ENCODE assay signal across 22 cellular contexts in the genomic region with DNA sequence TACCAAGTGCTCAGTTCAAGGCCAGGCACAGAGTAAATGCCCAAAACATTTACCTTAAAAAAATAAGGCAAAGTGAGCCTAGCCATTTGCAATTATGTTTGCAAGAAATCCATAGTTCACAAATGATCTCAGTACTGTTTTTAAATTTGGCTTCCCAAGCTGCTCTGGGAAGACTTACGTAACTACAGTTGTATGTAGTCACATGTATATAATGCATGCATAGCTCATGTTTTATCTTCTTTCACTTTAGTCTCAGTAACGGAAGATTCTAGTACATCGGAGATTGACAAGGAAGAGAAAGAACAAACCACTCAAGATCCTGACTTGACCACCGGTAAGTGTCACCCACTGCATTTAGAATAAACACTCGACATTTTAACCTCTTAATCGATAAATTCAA. TPM values are rescaled to one million over a fixed set of nuclear protein-coding genes. Genes with fewer than 3 reads are reported as not detected.
DNase-seq lines count a peak whose midpoint lies in the region; ATAC-seq and TF ChIP-seq lines count a peak whose summit lies in the region.
"Had no signal": no experiment of that assay in that cellular context is flagged by ENCODE, and none has a peak within 500 bp of the region (broad histone marks: within the 10 kb centered on the region; RNA-seq: fewer than 3 reads in every experiment).

No MANE protein-coding gene starts in this region.

- H3K27me3 ChIP-seq in OCI-LY3 (ENCODE audit: low read depth, low read length) (peaks cover 52% of the 10 kb centered on the region), esophagus muscularis mucosa (peaks cover 0 to 18% (median 0%) of the 10 kb centered on the region in 4 donors), osteoblast (ENCODE audit: insufficient read depth, low read length) (no peaks in the 10 kb centered on the region), stomach (peaks cover 0 to 20% (median 3%) of the 10 kb centered on the region in 3 donors)
- H3K27me3 ChIP-seq: tibial nerve had no signal

- CTCF ChIA-PET in GM10248 (lab: Yijun Ruan, JAX) = interaction anchor here (0.9 to 17.7 kb wide), 25 partner anchors 10 to 474 kb away, joined by 3 to 257 read pairs (median 5); a partner anchor contains a TSS

- TF ChIP-seq POLR2A in esophagus muscularis mucosa (IDR thresholded peaks at IDR 0.05; ENCODE audit: low read depth) = no peak
- no peak for TF ChIP-seq POLR2A in stomach (IDR thresholded peaks at IDR 0.05)

- peak overlapping the region; percentile 22 for H3K9ac ChIP-seq in OCI-LY3 (ENCODE audit: low read length)
- H3K9ac ChIP-seq: parathyroid adenoma had no signal

- DNase-seq in GM10248 (ENCODE audit: extremely low spot score) (no peak), esophagus muscularis mucosa (ENCODE audit: extremely low spot score) (peak; percentile 0), osteoblast (ENCODE audit: insufficient read length, low spot score, missing footprints) (no peak), NCI-H446 treated with DMSO at 0.1 percent for 48 hours (lab: John Stamatoyannopoulos, UW) (no peak), NCI-H748 treated with DMSO at 0.1 percent for 48 hours (lab: John Stamatoyannopoulos, UW) (no peak), stomach (no peak)
- DNase-seq: activated CD8-positive, alpha-beta memory T cell treated with anti-CD3 and anti-CD28 coated beads, Interleukin-2, amount 50 U/mL, for 48 hours; NCI-H1694; NCI-H2171 had no signal

- H2AFZ ChIP-seq in OCI-LY3 (ENCODE audit: low read depth, low read length) (peak overlapping the region; percentile 19; the same call in 1 of the 2 replicates), osteoblast (ENCODE audit: low read length) (no peak overlapping the region)
- H2AFZ ChIP-seq: GM23338, parathyroid adenoma had no signal

- no peak for TF ChIP-seq EP300 in esophagus muscularis mucosa (IDR thresholded peaks at IDR 0.05)
- no peak for TF ChIP-seq EP300 in stomach (IDR thresholded peaks at IDR 0.05)

- no peak for ATAC-seq in GM21576 (IDR thresholded peaks at IDR 0.05; ENCODE audit: unreplicated experiment)
- ATAC-seq: activated T-helper 17 cell treated with anti-CD3 and anti-CD28 coated beads, Interleukin-2, amount 50 U/mL, for 72 hours; GM23338; heart left ventricle; left colon; WTC11 had no signal

- H3K4me1 ChIP-seq in OCI-LY3 (ENCODE audit: low read length) (peaks cover 9% of the 10 kb centered on the region), esophagus muscularis mucosa (peaks cover 0 to 4% (median 0%) of the 10 kb centered on the region in 4 donors), osteoblast (ENCODE audit: insufficient read depth, low read length) (no peaks in the 10 kb centered on the region), stomach (peaks cover 0 to 4% (median 2%) of the 10 kb centered on the region in 4 donors)
- H3K4me1 ChIP-seq: parathyroid adenoma, right lobe of liver had no signal

- H4K20me1 ChIP-seq in OCI-LY3 (ENCODE audit: insufficient read depth, low read length) (no peaks in the 10 kb centered on the region), osteoblast (ENCODE audit: insufficient read depth, low read length) (no peaks in the 10 kb centered on the region)

- no peaks in the 10 kb centered on the region for H3K9me3 ChIP-seq in OCI-LY3 (ENCODE audit: insufficient read depth, low read length)
- no peaks in the 10 kb centered on the region for H3K9me3 ChIP-seq in esophagus muscularis mucosa
- H3K9me3 ChIP-seq in osteoblast (ENCODE audit: low read depth, low read length) = no peaks in the 10 kb centered on the region
- H3K9me3 ChIP-seq in stomach = no peaks in the 10 kb centered on the region
- H3K9me3 ChIP-seq: heart left ventricle, right lobe of liver, tibial nerve had no signal

- TF ChIP-seq CTCF in GM10248 (IDR thresholded peaks at IDR 0.05; ENCODE audit: control extremely low read depth, extremely low read depth, low read depth, missing control alignments) (peak; percentile 6), OCI-LY3 (IDR thresholded peaks at IDR 0.05; ENCODE audit: low read depth, low read length) (no peak), esophagus muscularis mucosa (IDR thresholded peaks at IDR 0.05) (no peak), osteoblast (IDR thresholded peaks at IDR 0.05; ENCODE audit: extremely low read depth, low read depth, low read length) (no peak), stomach (IDR thresholded peaks at IDR 0.05) (no peak)

- POLR2A ChIA-PET in GM10248 (lab: Yijun Ruan, JAX) = interaction anchor here (0.5 to 1.5 kb wide), 5 partner anchors 11 to 198 kb away, joined by 3 to 10 read pairs (median 4); a partner anchor contains a TSS

- H3K4me3 ChIP-seq in OCI-LY3 (ENCODE audit: low read length) = peak overlapping the region; percentile 56
- no peak overlapping the region for H3K4me3 ChIP-seq in esophagus muscularis mucosa
- H3K4me3 ChIP-seq in osteoblast (ENCODE audit: insufficient read depth, low read length) = no peak overlapping the region
- H3K4me3 ChIP-seq in stomach = no peak overlapping the region
- H3K4me3 ChIP-seq: GM23338, right lobe of liver had no signal

- intact Hi-C loops in esophagus muscularis mucosa (cut with DNase I) = loop anchor here (10.0 kb wide), 2 partner anchors 190 to 400 kb away; no protein-coding TSS in a partner anchor
- intact Hi-C loops in stomach (cut with DNase I; ENCODE audit: low total_unique reads) = loop anchor here (5.0 kb wide), 1 partner anchor 158 kb away; no protein-coding TSS in a partner anchor

- peak overlapping the region; percentile 68 for H3K4me2 ChIP-seq in OCI-LY3 (ENCODE audit: low read length)
- H3K4me2 ChIP-seq in osteoblast (ENCODE audit: insufficient read depth, low read length) = peak overlapping the region; percentile 49
- H3K4me2 ChIP-seq: GM23338 had no signal

- 77% methylated on average over 6 of the region's 6 CpGs for WGBS in esophagus muscularis mucosa
- 67 to 77% (median 71%) methylated on average over 6 of the region's 6 CpGs for WGBS in stomach, 5 donors

- H3K79me2 ChIP-seq in OCI-LY3 (ENCODE audit: low read length) (no peaks in the 10 kb centered on the region), osteoblast (ENCODE audit: insufficient read depth, low read length) (no peaks in the 10 kb centered on the region)
- H3K79me2 ChIP-seq: parathyroid adenoma had no signal

- no peak overlapping the region for H3K27ac ChIP-seq in OCI-LY3 (ENCODE audit: low read length)
- no peak overlapping the region for H3K27ac ChIP-seq in esophagus muscularis mucosa (replicated peaks in 1 of 4)
- H3K27ac ChIP-seq in osteoblast (ENCODE audit: low read depth, low read length) = no peak overlapping the region
- no peak overlapping the region for H3K27ac ChIP-seq in stomach
- H3K27ac ChIP-seq: parathyroid adenoma, right lobe of liver, tibial nerve had no signal

- H3K36me3 ChIP-seq in OCI-LY3 (replicated peaks; ENCODE audit: low read depth, low read length) (no peaks in the 10 kb centered on the region), esophagus muscularis mucosa (no peaks in the 10 kb centered on the region), osteoblast (ENCODE audit: insufficient read depth, low read length) (no peaks in the 10 kb centered on the region), stomach (no peaks in the 10 kb centered on the region)
- H3K36me3 ChIP-seq: heart left ventricle, right lobe of liver, tibial nerve had no signal

RNA-seq across cellular contexts. Expression of a gene that starts 18.2 kb away (rescaled TPM):
- total RNA-seq in esophagus muscularis mucosa (10 to 100 TPM in 3 of 4 donors, 1 to 10 TPM in 1; 9.6 to 14.9 (median 10.6) TPM), osteoblast (11.8 and 12.7 TPM in 2 replicates), stomach (10 to 100 TPM in 1 of 5 donors, 1 to 10 TPM in 2, under 1 TPM in 1, not detected in 1; 0.45 to 13.4 (median 2.2) TPM)
- 1 to 10 TPM in 2 of 3 donors, under 1 TPM in 1; 0.73 to 1.8 (median 1.4) TPM for polyA plus RNA-seq in stomach

RNA-seq across cellular contexts. Expression of a gene that starts 26.1 kb away (rescaled TPM):
- total RNA-seq in esophagus muscularis mucosa (under 1 TPM in 1 of 4 donors, not detected in 3; 0.23 TPM), osteoblast (0.59 and 1.1 TPM in 2 replicates), stomach (1 to 10 TPM in 1 of 5 donors, not detected in 4; 4.6 TPM)
- polyA plus RNA-seq in stomach = under 1 TPM in 1 of 3 donors, not detected in 2; 0.08 TPM
- total RNA-seq: fibroblast of villous mesenchyme, G401, GM23338, HT1080, WTC11 had no signal
- polyA plus RNA-seq: GM23338 had no signal
